ENCODE assay signal across 8 cellular contexts in the genomic region with DNA sequence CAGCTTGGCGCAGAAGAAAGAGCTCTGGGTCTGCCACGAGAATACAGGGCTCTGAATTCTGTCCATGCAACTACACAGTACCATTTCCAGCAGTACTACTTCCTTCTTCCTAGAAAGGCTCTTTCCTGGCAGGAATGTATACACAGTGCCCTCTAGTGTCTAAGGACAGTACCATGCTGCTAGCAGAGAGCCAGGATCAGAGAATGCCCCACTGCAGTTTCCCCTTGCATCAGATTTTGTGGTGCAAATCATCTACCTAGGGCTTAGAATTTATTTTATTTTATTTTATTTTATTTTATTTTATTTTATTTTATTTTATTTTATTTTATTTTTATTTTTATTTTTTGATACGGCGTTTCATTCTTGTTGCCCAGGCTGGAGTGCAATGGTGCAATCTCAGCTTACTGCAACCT. TPM values are rescaled to one million over a fixed set of nuclear protein-coding genes. Genes with fewer than 3 reads are reported as not detected.
DNase-seq lines count a peak whose midpoint lies in the region; ATAC-seq and TF ChIP-seq lines count a peak whose summit lies in the region.

No MANE protein-coding gene starts in this region.

- intact Hi-C loops in natural killer cell (cut with micrococcal nuclease) = no loop called here
- intact Hi-C loops in left colon (cut with DNase I, micrococcal nuclease) = no loop called here
- intact Hi-C loops in cardiac septum (cut with DNase I) = no loop called here

- H3K36me3 Mint-ChIP-seq in natural killer cell = no peaks in the 10 kb centered on the region
- no peaks in the 10 kb centered on the region for H3K36me3 Mint-ChIP-seq in natural killer cell treated with Interleukin-12 subunit alpha and Interleukin-12 subunit beta and Interleukin-15 and Interleukin-18, amount 100 ng/mL, for 72 hours

- no peaks in the 10 kb centered on the region for H3K36me3 ChIP-seq in WERI-Rb-1

- peaks cover 3% of the 10 kb centered on the region for H3K9me3 ChIP-seq in WERI-Rb-1 (ENCODE audit: severe bottlenecking)

- H3K27ac ChIP-seq in WERI-Rb-1 = no peak overlapping the region

- ATAC-seq in natural killer cell (peak in 1 of 3 donors; percentile 52), left colon (peak; percentile 88), GM21825 (IDR thresholded peaks at IDR 0.05; ENCODE audit: unreplicated experiment) (no peak)
- no peak for ATAC-seq in natural killer cell treated with Interleukin-12 subunit alpha and Interleukin-12 subunit beta and Interleukin-15 and Interleukin-18, amount 100 ng/mL, for 72 hours

- H3K4me3 ChIP-seq in WERI-Rb-1 (ENCODE audit: low read depth, low read length) = no peak overlapping the region

- no peaks in the 10 kb centered on the region for H3K4me1 Mint-ChIP-seq in natural killer cell
- H3K4me1 Mint-ChIP-seq in natural killer cell treated with Interleukin-12 subunit alpha and Interleukin-12 subunit beta and Interleukin-15 and Interleukin-18, amount 100 ng/mL, for 72 hours (ENCODE audit: low read depth in 2 of 2) = no peaks in the 10 kb centered on the region

- H3K27me3 Mint-ChIP-seq in natural killer cell (ENCODE audit: low read depth in 2 of 2) = peaks cover 17 to 20% of the 10 kb centered on the region in 2 donors
- peaks cover 17 to 18% of the 10 kb centered on the region in 2 donors for H3K27me3 Mint-ChIP-seq in natural killer cell treated with Interleukin-12 subunit alpha and Interleukin-12 subunit beta and Interleukin-15 and Interleukin-18, amount 100 ng/mL, for 72 hours

- DNase-seq in natural killer cell = no peak
- no peak for DNase-seq in natural killer cell treated with Interleukin-12 subunit alpha and Interleukin-12 subunit beta and Interleukin-15 and Interleukin-18, amount 100 ng/mL, for 72 hours (ENCODE audit: low spot score)
- peak; percentile 58 for DNase-seq in NCI-H1048 (lab: John Stamatoyannopoulos, UW)
- peak; percentile 21 for DNase-seq in WERI-Rb-1
- DNase-seq in left colon = no peak
- no peak for DNase-seq in cardiac septum (ENCODE audit: low spot score)
- no peak for DNase-seq in OCI-M2 (lab: John Stamatoyannopoulos, UW; ENCODE audit: unreplicated experiment)

- H3K27me3 ChIP-seq in WERI-Rb-1 (ENCODE audit: insufficient read depth, low read depth, severe bottlenecking) = no peaks in the 10 kb centered on the region

- no peak overlapping the region for H3K27ac Mint-ChIP-seq in natural killer cell
- H3K27ac Mint-ChIP-seq in natural killer cell treated with Interleukin-12 subunit alpha and Interleukin-12 subunit beta and Interleukin-15 and Interleukin-18, amount 100 ng/mL, for 72 hours = no peak overlapping the region

- no peak overlapping the region for H3K4me3 Mint-ChIP-seq in natural killer cell
- H3K4me3 Mint-ChIP-seq in natural killer cell treated with Interleukin-12 subunit alpha and Interleukin-12 subunit beta and Interleukin-15 and Interleukin-18, amount 100 ng/mL, for 72 hours = no peak overlapping the region

- no peaks in the 10 kb centered on the region for H3K9me3 Mint-ChIP-seq in natural killer cell
- no peaks in the 10 kb centered on the region for H3K9me3 Mint-ChIP-seq in natural killer cell treated with Interleukin-12 subunit alpha and Interleukin-12 subunit beta and Interleukin-15 and Interleukin-18, amount 100 ng/mL, for 72 hours

- peak; percentile 39 for TF ChIP-seq CTCF in natural killer cell (IDR thresholded peaks at IDR 0.05)
- peak; percentile 70 for TF ChIP-seq CTCF in WERI-Rb-1 (IDR thresholded peaks at IDR 0.05; ENCODE audit: low read depth, low read length)

RNA-seq across cellular contexts. Expression of a gene that starts 50.8 kb away (rescaled TPM):
- total RNA-seq in natural killer cell = not detected
- not detected for total RNA-seq in natural killer cell treated with Interleukin-12 subunit alpha and Interleukin-12 subunit beta and Interleukin-15 and Interleukin-18, amount 100 ng/mL, for 72 hours
- total RNA-seq in left colon = not detected
- not detected for total RNA-seq in cardiac septum

Comparison
In these comparisons a context has a peak if more than half of its experiments do, and no peak if none do; other contexts are left out.
1. DNase-seq: peak in NCI-H1048 (single experiment) and WERI-Rb-1 (single experiment); none in natural killer cell (single experiment), natural killer cell treated with Interleukin-12 subunit alpha and Interleukin-12 subunit beta and Interleukin-15 and Interleukin-18, amount 100 ng/mL, for 72 hours (single experiment), left colon (0 of 2), cardiac septum (single experiment) and OCI-M2 (single experiment).